In the genomic region with DNA sequence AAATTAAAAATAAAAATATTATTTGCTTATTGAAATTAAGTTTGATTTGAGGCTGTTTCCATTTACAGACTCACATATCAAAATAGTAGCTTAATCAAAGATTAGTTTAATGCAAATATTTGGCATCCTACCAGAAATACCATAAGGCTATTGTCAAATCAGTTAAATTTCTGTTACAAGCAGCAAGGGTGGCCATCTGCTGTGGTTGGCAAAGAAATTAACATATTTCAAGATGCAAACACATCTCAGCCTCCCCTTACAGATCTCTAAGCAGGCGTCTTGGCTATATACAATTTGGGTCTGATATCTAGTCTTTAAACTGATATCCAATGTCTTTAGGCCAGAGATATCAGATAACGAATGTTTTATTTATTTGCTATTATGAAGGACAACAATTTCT, we compare ENCODE assay signal across 24 cellular contexts.
"Had no signal": no experiment of that assay in that cellular context is flagged by ENCODE, and none has a peak within 500 bp of the region (broad histone marks: within the 10 kb centered on the region; RNA-seq: fewer than 3 reads in every experiment).

No MANE protein-coding gene starts in this region.

- H2AFZ ChIP-seq: hepatocyte had no signal

- H3K27ac ChIP-seq: cardiac muscle cell, gastrocnemius medialis, hepatocyte, left ventricle myocardium inferior, neutrophil, right lobe of liver, thoracic aorta, uterus had no signal

- H3K9me3 ChIP-seq: gastrocnemius medialis, left ventricle myocardium inferior, mucosa of descending colon, neutrophil, right lobe of liver, thoracic aorta, uterus had no signal

- H3K4me1 ChIP-seq: gastrocnemius medialis, left ventricle myocardium inferior, right lobe of liver, uterus had no signal

- H3K36me3 ChIP-seq: cardiac muscle cell, gastrocnemius medialis, left ventricle myocardium inferior, neutrophil, right lobe of liver, thoracic aorta, uterus had no signal

- H3K4me2 ChIP-seq: hepatocyte had no signal

- DNase-seq: activated CD4-positive, alpha-beta memory T cell treated with anti-CD3 and anti-CD28 coated beads, Interleukin-2, amount 10 ng/mL, durations not matched to agents 7 days and 5 days; activated CD4-positive, alpha-beta T cell treated with anti-CD3 and anti-CD28 coated beads, Interleukin-2, amount 10 ng/mL, durations not matched to agents 24 days and 14 days; activated CD4-positive, CD25-positive, alpha-beta regulatory T cell treated with anti-CD3 and anti-CD28 coated beads, Interleukin-2, amount 50 U/mL, for 72 hours; activated naive CD4-positive, alpha-beta T cell treated with Interleukin-2 at 50 U/mL for 16 hours; activated T-cell treated with anti-CD3 and anti-CD28 coated beads, Interleukin-2, amount 50 U/mL, for 4 hours; anterior cingulate cortex; cortex of kidney; effector memory CD8-positive, alpha-beta T cell; erythroblast; gastrocnemius medialis; glutamatergic neuron; islet precursor cell; left ventricle myocardium inferior; mesendoderm; mucosa of descending colon; right lobe of liver; stimulated activated CD4-positive, alpha-beta T cell treated with anti-CD3 and anti-CD28 coated beads, Interleukin-2, amount 100 ng/mL, for 48 hours; T1000; uterus had no signal

- H3K79me2 ChIP-seq: hepatocyte had no signal

- H3K4me3 ChIP-seq: cardiac muscle cell, gastrocnemius medialis, hepatocyte, left ventricle myocardium inferior, lung, mucosa of descending colon, right lobe of liver, thoracic aorta, uterus had no signal

- H3K27me3 ChIP-seq: cardiac muscle cell, gastrocnemius medialis, hepatocyte, neutrophil, right lobe of liver, uterus had no signal
